In genomic region chr11:115197433-115197832, GRCh38 we compare ENCODE assay signal across 23 cellular contexts.
"Had no signal": no experiment of that assay in that cellular context is flagged by ENCODE, and none has a peak within 500 bp of the region (broad histone marks: within the 10 kb centered on the region; RNA-seq: fewer than 3 reads in every experiment).

No MANE protein-coding gene starts in this region.

- H3K27ac Mint-ChIP-seq: activated CD4-positive, alpha-beta memory T cell treated with anti-CD3 and anti-CD28 coated beads, Interleukin-2, amount 10 ng/mL, durations not matched to agents 7 days and 5 days; activated naive CD8-positive, alpha-beta T cell; dendritic cell treated with granulocyte-macrophage colony-stimulating factor and Interleukin-4, amounts not matched to agents 40 ng/mL and 50 ng/mL, for 4 days; effector memory CD8-positive, alpha-beta T cell; neural progenitor cell; WTC11 had no signal

- H2AFZ ChIP-seq: neural progenitor cell had no signal

- H3K27ac ChIP-seq: brain microvascular endothelial cell, lower lobe of right lung, neural progenitor cell, tibial artery, vagina had no signal

- H3K4me3 ChIP-seq: lower lobe of right lung, neural progenitor cell, tibial artery, vagina had no signal

- H3K36me3 ChIP-seq: brain microvascular endothelial cell, lower lobe of right lung, neural progenitor cell, tibial artery, vagina had no signal

- H3K4me1 ChIP-seq: lower lobe of right lung, vagina had no signal

- DNase-seq: activated CD4-positive, alpha-beta memory T cell treated with anti-CD3 and anti-CD28 coated beads, Interleukin-2, amount 10 ng/mL, durations not matched to agents 7 days and 5 days; activated CD4-positive, alpha-beta T cell treated with anti-CD3 and anti-CD28 coated beads for 4 hours; activated effector memory CD4-positive, alpha-beta T cell treated with anti-CD3 and anti-CD28 coated beads, Interleukin-2, amount 50 U/mL, for 16 hours; activated T-cell treated with anti-CD3 and anti-CD28 coated beads, Interleukin-2, amount 50 U/mL, for 4 hours; amygdala; cerebellar nuclear complex; effector memory CD8-positive, alpha-beta T cell; foreskin melanocyte; head of caudate nucleus; immature natural killer cell; left colon; lower lobe of right lung; midbrain; stimulated activated CD4-positive, alpha-beta T cell treated with anti-CD3 and anti-CD28 coated beads, Interleukin-1b, Interleukin-23, amount 100 ng/mL, for 48 hours; T-helper 2 cell; tibial artery had no signal

- H3K4me1 Mint-ChIP-seq: immature natural killer cell had no signal

- H3K4me3 Mint-ChIP-seq: activated CD4-positive, alpha-beta memory T cell treated with anti-CD3 and anti-CD28 coated beads, Interleukin-2, amount 10 ng/mL, durations not matched to agents 7 days and 5 days; activated naive CD8-positive, alpha-beta T cell; activated T-cell treated with anti-CD3 and anti-CD28 coated beads, Interleukin-2, amount 50 U/mL, for 4 hours; dendritic cell treated with granulocyte-macrophage colony-stimulating factor and Interleukin-4, amounts not matched to agents 40 ng/mL and 50 ng/mL, for 4 days; effector memory CD8-positive, alpha-beta T cell; immature natural killer cell; neural progenitor cell; WTC11 had no signal

- H3K27me3 ChIP-seq: brain microvascular endothelial cell, neural progenitor cell, tibial artery, vagina had no signal

- H3K9me3 ChIP-seq: lower lobe of right lung, tibial artery, vagina had no signal

- H3K9me3 Mint-ChIP-seq: activated CD4-positive, alpha-beta memory T cell treated with anti-CD3 and anti-CD28 coated beads, Interleukin-2, amount 10 ng/mL, durations not matched to agents 7 days and 5 days; activated T-cell treated with anti-CD3 and anti-CD28 coated beads, Interleukin-2, amount 50 U/mL, for 4 hours; dendritic cell treated with granulocyte-macrophage colony-stimulating factor and Interleukin-4, amounts not matched to agents 40 ng/mL and 50 ng/mL, for 4 days; effector memory CD8-positive, alpha-beta T cell; neural progenitor cell; WTC11 had no signal

- H3K36me3 Mint-ChIP-seq: activated naive CD8-positive, alpha-beta T cell; immature natural killer cell; WTC11 had no signal

- H3K27me3 Mint-ChIP-seq: activated naive CD8-positive, alpha-beta T cell; dendritic cell treated with granulocyte-macrophage colony-stimulating factor and Interleukin-4, amounts not matched to agents 40 ng/mL and 50 ng/mL, for 4 days; effector memory CD8-positive, alpha-beta T cell had no signal

- H3K9ac ChIP-seq: neural progenitor cell had no signal

- H3K4me2 ChIP-seq: neural progenitor cell had no signal

- ATAC-seq: activated T-cell treated with anti-CD3 and anti-CD28 coated beads, Interleukin-2, amount 50 U/mL, for 4 hours; effector memory CD8-positive, alpha-beta T cell; left colon; lower lobe of right lung; sciatic nerve had no signal
